26 cellular contexts compared by ENCODE assay signal in the genomic region with DNA sequence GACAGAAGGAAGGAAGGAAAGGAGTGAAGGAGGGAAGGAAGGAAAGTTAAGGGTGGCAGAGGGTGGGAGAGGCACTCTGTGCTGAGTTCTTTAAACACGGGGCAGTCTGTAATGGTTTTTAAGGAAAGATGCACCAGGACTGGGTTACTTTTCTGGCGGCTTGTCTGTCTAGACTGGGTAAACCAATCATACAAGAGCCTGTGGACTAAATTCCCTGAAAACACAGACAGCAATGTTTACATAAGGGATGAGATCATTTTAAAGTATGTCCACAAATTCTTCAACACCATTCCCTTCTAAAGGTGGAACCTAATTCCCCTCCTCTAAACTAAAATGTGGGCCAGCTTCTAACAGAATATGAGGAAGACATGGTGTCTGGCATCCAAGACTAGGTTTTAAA.
"Had no signal": no experiment of that assay in that cellular context is flagged by ENCODE, and none has a peak within 500 bp of the region (broad histone marks: within the 10 kb centered on the region; RNA-seq: fewer than 3 reads in every experiment).

No MANE protein-coding gene starts in this region.

- H3K36me3 ChIP-seq: Peyer's patch had no signal

- DNase-seq: activated B cell treated with CpG ODN at 0.5 μM for 24 hours; activated CD4-positive, alpha-beta memory T cell treated with anti-CD3 and anti-CD28 coated beads for 36 hours; activated CD4-positive, alpha-beta T cell treated with anti-CD3 and anti-CD28 coated beads for 1 hour; activated CD4-positive, alpha-beta T cell treated with anti-CD3 and anti-CD28 coated beads, Interleukin-2, amount 10 ng/mL, durations not matched to agents 24 days and 14 days; activated CD8-positive, alpha-beta memory T cell treated with anti-CD3 and anti-CD28 coated beads for 24 hours; activated gamma-delta T cell treated with Interleukin-2 at 50 U/mL for 16 hours; activated naive CD4-positive, alpha-beta T cell treated with anti-CD3 and anti-CD28 coated beads, Interleukin-2, amount 10 ng/mL, durations not matched to agents 7 days and 5 days; activated naive CD8-positive, alpha-beta T cell treated with anti-CD3 and anti-CD28 coated beads for 36 hours; activated T-cell treated with anti-CD3 and anti-CD28 coated beads, Interleukin-2, amount 50 U/mL, for 4 hours; central memory CD4-positive, alpha-beta T cell; KG1; NCI-H1048; NCI-H1930; NCI-H2107; NCI-H345; NCI-H510A; NCI-H526 treated with DMSO at 0.1 percent for 48 hours; NCI-H82; OCI-M1; Peyer's patch; SIG-M5; T-cell; T-helper 2 cell; T1000 had no signal

- H3K27ac ChIP-seq: SK-N-MC had no signal

- H3K4me3 ChIP-seq: Peyer's patch, SK-N-MC had no signal

- H3K27me3 ChIP-seq: Peyer's patch had no signal

- H3K9me3 ChIP-seq: Peyer's patch had no signal

- ATAC-seq: activated T-cell treated with anti-CD3 and anti-CD28 coated beads, Interleukin-2, amount 50 U/mL, for 4 hours; activated T-helper 17 cell treated with anti-CD3 and anti-CD28 coated beads, Interleukin-2, amount 50 U/mL, for 72 hours; T-cell had no signal
